ENCODE assay signal across 9 cellular contexts in the genomic region with DNA sequence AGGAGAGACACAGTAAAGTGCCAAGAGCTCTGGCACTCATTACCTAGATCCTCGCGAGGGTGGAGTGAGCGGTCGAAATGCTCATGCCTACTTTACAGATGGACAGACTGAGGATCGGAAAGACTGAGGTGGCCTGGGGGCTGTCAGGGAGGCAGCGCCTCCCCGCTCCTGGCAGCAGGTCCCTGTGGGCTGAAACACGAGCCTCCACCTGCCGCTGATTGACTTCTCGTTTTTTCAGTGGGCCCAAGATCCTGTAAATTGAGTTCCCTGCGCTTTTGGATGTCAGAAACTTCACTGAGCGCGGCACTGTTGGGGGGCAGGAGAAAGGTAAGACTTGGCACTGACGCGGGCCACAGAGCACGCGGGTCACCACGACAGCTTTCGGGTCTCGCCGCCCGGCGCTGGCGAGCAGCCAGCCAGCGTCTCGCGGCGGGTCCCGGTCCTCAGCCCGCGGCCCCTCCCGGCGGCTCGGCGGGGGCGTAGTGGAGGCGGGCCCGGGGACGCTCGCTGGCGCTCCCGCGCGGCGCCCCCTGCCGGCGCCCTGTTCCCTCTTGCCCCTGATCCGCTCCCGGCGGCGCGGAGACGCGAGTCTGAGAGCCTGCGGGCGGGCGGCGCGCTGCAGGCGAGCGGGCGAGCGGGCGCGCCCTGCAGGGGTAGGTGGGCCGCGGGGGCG. TPM values are rescaled to one million over a fixed set of nuclear protein-coding genes. Genes with fewer than 3 reads are reported as not detected.
DNase-seq lines count a peak whose midpoint lies in the region; ATAC-seq and TF ChIP-seq lines count a peak whose summit lies in the region.
"Had no signal": no experiment of that assay in that cellular context is flagged by ENCODE, and none has a peak within 500 bp of the region (broad histone marks: within the 10 kb centered on the region; RNA-seq: fewer than 3 reads in every experiment).

No MANE protein-coding gene starts in this region.

- WGBS in gastroesophageal sphincter (ENCODE audit: low coverage in 1 of 2), 2 donors, result 1 to 35% methylated on average over 4 to 31 of the region's 68 CpGs

- TF ChIP-seq POLR2A in gastroesophageal sphincter (IDR thresholded peaks at IDR 0.05), result no peak

- peak overlapping the region; percentile 81 for H3K4me3 Mint-ChIP-seq in osteocyte (ENCODE audit: unreplicated experiment)

- H3K27ac ChIP-seq in C4-2B (no peak overlapping the region), KOPT-K1 (ENCODE audit: low read depth, low read length, poor library complexity, severe bottlenecking) (peak overlapping the region; percentile 65), gastroesophageal sphincter (no peak overlapping the region), thoracic aorta (no peak overlapping the region)
- H3K27ac ChIP-seq: PC-9 had no signal

- ATAC-seq in gastroesophageal sphincter, result peak; percentile 68
- no peak for ATAC-seq in thoracic aorta (ENCODE audit: insufficient number of reproducible peaks, low FRiP score, low read depth)

- H3K9me3 Mint-ChIP-seq in osteocyte (ENCODE audit: unreplicated experiment), result no peaks in the 10 kb centered on the region

- H3K9me3 ChIP-seq in KOPT-K1 (ENCODE audit: insufficient read depth, low read length, poor library complexity, severe bottlenecking) (no peaks in the 10 kb centered on the region), gastroesophageal sphincter (no peaks in the 10 kb centered on the region), thoracic aorta (no peaks in the 10 kb centered on the region)

- peak; percentile 89 for TF ChIP-seq CTCF in C4-2B (conservative IDR thresholded peaks at IDR 0.05)
- peak; percentile 90 for TF ChIP-seq CTCF in GM20000 (IDR thresholded peaks at IDR 0.05; ENCODE audit: extremely low read depth, missing control alignments)
- peak in 2 of 4 experiments; percentile 31 to 47 for TF ChIP-seq CTCF in gastroesophageal sphincter (IDR thresholded peaks at IDR 0.05)
- peak; percentile 74 for TF ChIP-seq CTCF in osteocyte (IDR thresholded peaks at IDR 0.05)
- no peak for TF ChIP-seq CTCF in thoracic aorta (IDR thresholded peaks at IDR 0.05)

- H3K4me1 Mint-ChIP-seq in osteocyte (ENCODE audit: unreplicated experiment), result peaks cover 18% of the 10 kb centered on the region

- DNase-seq in GM20000 (ENCODE audit: low spot score) (peak; percentile 93), RPMI8226 (peak; percentile 69), activated gamma-delta T cell treated with Interleukin-2 at 50 U/mL for 16 hours (peak; percentile 64), osteocyte (ENCODE audit: extremely low spot score, unreplicated experiment) (peak; percentile 91), thoracic aorta (ENCODE audit: low spot score) (no peak)

- no peak for TF ChIP-seq EP300 in gastroesophageal sphincter (IDR thresholded peaks at IDR 0.05)

- no peak overlapping the region for H3K27ac Mint-ChIP-seq in osteocyte (ENCODE audit: unreplicated experiment)

- no peaks in the 10 kb centered on the region for H3K36me3 Mint-ChIP-seq in osteocyte (ENCODE audit: unreplicated experiment)

- H3K4me3 ChIP-seq in gastroesophageal sphincter (peak overlapping the region in 1 of 2 donors; percentile 67), thoracic aorta (peak overlapping the region; percentile 60)
- H3K4me3 ChIP-seq: PC-9 had no signal

- H3K27me3 Mint-ChIP-seq in osteocyte (ENCODE audit: unreplicated experiment), result peaks cover 3% of the 10 kb centered on the region

- H3K36me3 ChIP-seq in KOPT-K1 (ENCODE audit: insufficient read depth, low read length) (no peaks in the 10 kb centered on the region), gastroesophageal sphincter (no peaks in the 10 kb centered on the region), thoracic aorta (no peaks in the 10 kb centered on the region)

- H3K4me1 ChIP-seq in gastroesophageal sphincter (peaks cover 0 to 18% (median 6%) of the 10 kb centered on the region in 3 donors), thoracic aorta (ENCODE audit: control insufficient read depth in 1 of 2, low read depth in 2 of 2) (no peaks in the 10 kb centered on the region)

- H3K27me3 ChIP-seq in gastroesophageal sphincter (peaks cover 69% of the 10 kb centered on the region), thoracic aorta (replicated peaks; ENCODE audit: insufficient read depth) (no peaks in the 10 kb centered on the region)

RNA-seq across cellular contexts. Expression of gene SCN8A, which starts 0.6 kb away (rescaled TPM):
- total RNA-seq in gastroesophageal sphincter (1 to 10 TPM in 1 of 4 donors, under 1 TPM in 3; 0.47 to 1.2 (median 0.60) TPM), osteocyte (1.5 TPM in 2 replicates), thoracic aorta (under 1 TPM in 1 of 2 donors, not detected in 1; 0.54 TPM)
